20 cellular contexts compared by ENCODE assay signal in the genomic region with DNA sequence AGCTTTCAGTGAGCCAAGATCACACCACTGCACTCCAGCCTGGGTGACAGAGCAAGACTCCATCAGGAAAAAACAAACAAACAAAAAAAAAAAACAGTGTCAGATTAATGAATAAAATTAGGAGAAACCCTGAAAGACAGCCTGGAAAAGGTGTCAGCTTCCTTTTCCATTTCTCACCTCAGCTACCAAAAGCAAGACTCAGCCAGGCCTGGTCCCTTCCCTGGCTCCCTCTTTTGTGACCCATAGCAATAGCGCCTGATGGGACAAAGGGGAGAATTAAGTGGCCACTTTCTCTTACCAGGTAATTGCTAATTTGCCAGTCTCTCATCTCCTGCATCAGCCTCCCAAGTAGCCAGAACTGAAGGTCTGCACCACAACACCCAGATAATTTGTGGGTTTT. TPM values are rescaled to one million over a fixed set of nuclear protein-coding genes. Genes with fewer than 3 reads are reported as not detected.
DNase-seq lines count a peak whose midpoint lies in the region; ATAC-seq and TF ChIP-seq lines count a peak whose summit lies in the region.
"Had no signal": no experiment of that assay in that cellular context is flagged by ENCODE, and none has a peak within 500 bp of the region (broad histone marks: within the 10 kb centered on the region; RNA-seq: fewer than 3 reads in every experiment).

No MANE protein-coding gene starts in this region.

- DNase-seq in breast epithelium (ENCODE audit: low spot score in 2 of 2) (no peak), MCF 10A (ENCODE audit: unreplicated experiment) (no peak), left lung (no peak), gastrocnemius medialis (no peak), upper lobe of left lung (no peak), neural progenitor cell (ENCODE audit: low spot score) (no peak), NCI-H1105 treated with DMSO at 0.1 percent for 48 hours (lab: John Stamatoyannopoulos, UW) (no peak)
- DNase-seq in CD4-positive, alpha-beta memory T cell = no peak
- DNase-seq: 8988T; activated naive CD8-positive, alpha-beta T cell treated with anti-CD3 and anti-CD28 coated beads for 36 hours; activated T-cell treated with anti-CD3 and anti-CD28 coated beads, Interleukin-2, amount 50 U/mL, for 48 hours; NCI-H1048; NCI-H2081; NCI-H510A; NK-92 treated with Interleukin-12 subunit alpha and Interleukin-12 subunit beta, amount 100 ng/mL, for 24 hours; stimulated activated CD4-positive, alpha-beta T cell treated with anti-CD3 and anti-CD28 coated beads, Interleukin-4, amount 100 ng/mL, for 1 hour had no signal

- no peaks in the 10 kb centered on the region for H3K9me3 Mint-ChIP-seq in MCF 10A (ENCODE audit: unreplicated experiment)
- H3K9me3 Mint-ChIP-seq in neural progenitor cell = no peaks in the 10 kb centered on the region
- H3K9me3 Mint-ChIP-seq in CD4-positive, alpha-beta memory T cell = no peaks in the 10 kb centered on the region
- H3K9me3 Mint-ChIP-seq: activated naive CD8-positive, alpha-beta T cell treated with anti-CD3 and anti-CD28 coated beads for 36 hours had no signal

- no peak overlapping the region for H3K4me2 ChIP-seq in neural progenitor cell

- intact Hi-C loops in breast epithelium (cut with DNase I; ENCODE audit: low total_unique reads) = loop anchor here (10.0 kb wide), 1 partner anchor 116 kb away; the partner anchor contains the start of gene RAPGEFL1
- intact Hi-C loops in MCF 10A (cut with micrococcal nuclease) = no loop called here
- intact Hi-C loops in left lung (cut with DNase I) = no loop called here
- intact Hi-C loops in gastrocnemius medialis (cut with DNase I; ENCODE audit: low total_unique reads) = no loop called here
- intact Hi-C loops in CD4-positive, alpha-beta memory T cell (cut with micrococcal nuclease) = no loop called here

- H3K27me3 Mint-ChIP-seq in MCF 10A (ENCODE audit: insufficient read depth, unreplicated experiment) (no peaks in the 10 kb centered on the region), neural progenitor cell (ENCODE audit: insufficient read depth, low read depth) (peaks cover 23% of the 10 kb centered on the region)
- peaks cover 3 to 8% of the 10 kb centered on the region in 2 donors for H3K27me3 Mint-ChIP-seq in CD4-positive, alpha-beta memory T cell
- H3K27me3 Mint-ChIP-seq: activated naive CD8-positive, alpha-beta T cell treated with anti-CD3 and anti-CD28 coated beads for 36 hours had no signal

- no peaks in the 10 kb centered on the region for H4K20me1 ChIP-seq in neural progenitor cell (ENCODE audit: low read depth)

- no peaks in the 10 kb centered on the region for H3K27me3 ChIP-seq in breast epithelium
- H3K27me3 ChIP-seq in left lung = no peaks in the 10 kb centered on the region
- H3K27me3 ChIP-seq in gastrocnemius medialis = no peaks in the 10 kb centered on the region
- H3K27me3 ChIP-seq in upper lobe of left lung = no peaks in the 10 kb centered on the region
- peaks cover 11% of the 10 kb centered on the region for H3K27me3 ChIP-seq in neural progenitor cell
- peaks cover 3% of the 10 kb centered on the region for H3K27me3 ChIP-seq in CD4-positive, alpha-beta memory T cell (ENCODE audit: insufficient read depth, low read length)

- ATAC-seq in left lung = no peak
- no peak for ATAC-seq in gastrocnemius medialis
- ATAC-seq in upper lobe of left lung (ENCODE audit: low FRiP score in 2 of 2) = no peak

- no peaks in the 10 kb centered on the region for H3K36me3 Mint-ChIP-seq in MCF 10A (ENCODE audit: insufficient read depth, unreplicated experiment)
- H3K36me3 Mint-ChIP-seq in neural progenitor cell = no peaks in the 10 kb centered on the region
- peaks cover 4 to 5% of the 10 kb centered on the region in 2 donors for H3K36me3 Mint-ChIP-seq in CD4-positive, alpha-beta memory T cell

- TF ChIP-seq CTCF in breast epithelium (IDR thresholded peaks at IDR 0.05) (no peak), MCF 10A (IDR thresholded peaks at IDR 0.05; ENCODE audit: unreplicated experiment) (no peak), left lung (IDR thresholded peaks at IDR 0.05) (no peak), gastrocnemius medialis (IDR thresholded peaks at IDR 0.05 in 4 of 5, conservative IDR thresholded peaks at IDR 0.05 in 1 of 5) (no peak), upper lobe of left lung (IDR thresholded peaks at IDR 0.05) (no peak), neural progenitor cell (IDR thresholded peaks at IDR 0.05) (no peak)

- H3K9me3 ChIP-seq in breast epithelium = no peaks in the 10 kb centered on the region
- H3K9me3 ChIP-seq in left lung = no peaks in the 10 kb centered on the region
- no peaks in the 10 kb centered on the region for H3K9me3 ChIP-seq in gastrocnemius medialis
- no peaks in the 10 kb centered on the region for H3K9me3 ChIP-seq in upper lobe of left lung
- H3K9me3 ChIP-seq in neural progenitor cell (ENCODE audit: low read depth) = no peaks in the 10 kb centered on the region
- no peaks in the 10 kb centered on the region for H3K9me3 ChIP-seq in CD4-positive, alpha-beta memory T cell (ENCODE audit: control insufficient read depth in 1 of 2, low read length in 2 of 2)

- H3F3A ChIP-seq in neural progenitor cell (ENCODE audit: low read depth) = peaks cover 8% of the 10 kb centered on the region

- H3K27ac ChIP-seq in breast epithelium (peak overlapping the region; percentile 64 to 73), left lung (peak overlapping the region; percentile 60 to 65), gastrocnemius medialis (peak overlapping the region; percentile 63 to 77 (median 73)), upper lobe of left lung (peak overlapping the region; percentile 71 to 83 (median 78)), neural progenitor cell (no peak overlapping the region)
- H3K27ac ChIP-seq in CD4-positive, alpha-beta memory T cell (ENCODE audit: low read depth, low read length) = no peak overlapping the region

- H3K27ac Mint-ChIP-seq in MCF 10A (ENCODE audit: low read depth, unreplicated experiment) (no peak overlapping the region), neural progenitor cell (no peak overlapping the region)
- H3K27ac Mint-ChIP-seq in CD4-positive, alpha-beta memory T cell = peak overlapping the region in 2 of 7 donors; percentile 4 to 22
- H3K27ac Mint-ChIP-seq: activated naive CD8-positive, alpha-beta T cell treated with anti-CD3 and anti-CD28 coated beads for 36 hours; B cell had no signal

- H3K79me2 ChIP-seq in neural progenitor cell (ENCODE audit: low read depth) = peaks cover 9% of the 10 kb centered on the region

- CTCF ChIA-PET in MCF 10A (lab: Yijun Ruan, JAX) = interaction anchor here (0.7 to 12.2 kb wide), 3 partner anchors 16 to 557 kb away, joined by 3 to 131 read pairs (median 75); no protein-coding TSS in a partner anchor
- CTCF ChIA-PET in CD4-positive, alpha-beta memory T cell (lab: Charles Lee; ENCODE audit: partially characterized antibody) = interaction anchor here (0.9 to 26.4 kb wide), 6 partner anchors 11 to 48 kb away, joined by 3 to 543 read pairs (median 6); partner anchors contain the start of gene NR1D1

- in situ Hi-C loops in gastrocnemius medialis (cut with MboI; ENCODE audit: low sequenced_read_pairs in 4 of 4) = no loop called here

- no TSS peak for BruUV-seq in MCF 10A (replicated peaks; lab: Mats Ljungman, UMichigan)

- no peak overlapping the region for H2AFZ ChIP-seq in neural progenitor cell (replicated peaks)

- no peak overlapping the region for H3K9ac ChIP-seq in neural progenitor cell

- 89 to 93% methylated on average over 1 of the region's 1 CpG for WGBS in upper lobe of left lung, 2 donors

- H3K36me3 ChIP-seq in breast epithelium (no peaks in the 10 kb centered on the region), left lung (no peaks in the 10 kb centered on the region), gastrocnemius medialis (no peaks in the 10 kb centered on the region), upper lobe of left lung (no peaks in the 10 kb centered on the region), neural progenitor cell (no peaks in the 10 kb centered on the region)
- no peaks in the 10 kb centered on the region for H3K36me3 ChIP-seq in CD4-positive, alpha-beta memory T cell (ENCODE audit: insufficient read depth, low read length)

- no peak for TF ChIP-seq EP300 in upper lobe of left lung (IDR thresholded peaks at IDR 0.05)

- POLR2A ChIA-PET in MCF 10A (lab: Yijun Ruan, JAX) = interaction anchor here (0.6 to 2.2 kb wide), 5 partner anchors 10 to 232 kb away, joined by 3 to 6 read pairs (median 3); partner anchors contain the start of gene NR1D1
- POLR2A ChIA-PET in CD4-positive, alpha-beta memory T cell (lab: Charles Lee; ENCODE audit: partially characterized antibody) = interaction anchor here (1.4 kb wide), 1 partner anchor 53 kb away, joined by 4 read pairs; no protein-coding TSS in a partner anchor

- TF ChIP-seq POLR2A in breast epithelium (IDR thresholded peaks at IDR 0.05) = no peak
- TF ChIP-seq POLR2A in gastrocnemius medialis (IDR thresholded peaks at IDR 0.05) = no peak
- TF ChIP-seq POLR2A in upper lobe of left lung (IDR thresholded peaks at IDR 0.05) = no peak

- H3K4me3 ChIP-seq in breast epithelium (no peak overlapping the region), left lung (no peak overlapping the region), gastrocnemius medialis (no peak overlapping the region), upper lobe of left lung (no peak overlapping the region), neural progenitor cell (no peak overlapping the region)
- no peak overlapping the region for H3K4me3 ChIP-seq in CD4-positive, alpha-beta memory T cell (ENCODE audit: low read length in 2 of 2)

- H3K4me3 Mint-ChIP-seq in MCF 10A (ENCODE audit: unreplicated experiment) (no peak overlapping the region), neural progenitor cell (no peak overlapping the region)
- H3K4me3 Mint-ChIP-seq in CD4-positive, alpha-beta memory T cell = no peak overlapping the region
- H3K4me3 Mint-ChIP-seq: activated naive CD8-positive, alpha-beta T cell treated with anti-CD3 and anti-CD28 coated beads for 36 hours; B cell had no signal

- H3K4me1 Mint-ChIP-seq in MCF 10A (ENCODE audit: insufficient read depth, unreplicated experiment) (peaks cover 17% of the 10 kb centered on the region), neural progenitor cell (peaks cover 32% of the 10 kb centered on the region)
- H3K4me1 Mint-ChIP-seq in CD4-positive, alpha-beta memory T cell = peaks cover 10 to 28% (median 19%) of the 10 kb centered on the region in 4 donors

- H3K4me1 ChIP-seq in breast epithelium (peaks cover 0 to 5% of the 10 kb centered on the region in 2 donors), left lung (peaks cover under 1 to 20% of the 10 kb centered on the region in 2 donors), gastrocnemius medialis (peaks cover 8 to 15% of the 10 kb centered on the region in 2 donors), upper lobe of left lung (peaks cover 6 to 29% (median 20%) of the 10 kb centered on the region in 4 donors), neural progenitor cell (peaks cover 16% of the 10 kb centered on the region)
- H3K4me1 ChIP-seq in CD4-positive, alpha-beta memory T cell (ENCODE audit: insufficient read depth, low read length) = peaks cover 18% of the 10 kb centered on the region

RNA-seq across cellular contexts. Expression of gene THRA, which starts 3.9 kb away (rescaled TPM):
- 10 to 100 TPM; 41.6 to 61.0 (median 48.1) TPM for total RNA-seq in breast epithelium
- total RNA-seq in MCF 10A (2022) = 5.5 and 6.4 TPM in 2 replicates
- total RNA-seq in left lung = 10 to 100 TPM; 37.9 to 45.2 TPM
- total RNA-seq in gastrocnemius medialis = 10 to 100 TPM; 42.2 to 71.6 (median 48.2) TPM
- 10 to 100 TPM; 31.0 to 55.3 (median 49.9) TPM for total RNA-seq in upper lobe of left lung
- total RNA-seq in neural progenitor cell (ENCODE audit: low replicate concordance) = 14.5 and 20.8 TPM in 2 replicates
- total RNA-seq in CD4-positive, alpha-beta memory T cell = 10 to 100 TPM; 35.9 to 41.3 TPM
- 10 to 100 TPM in 1 of 2 donors, 1 to 10 TPM in 1; 5.8 to 11.9 TPM for polyA plus RNA-seq in CD4-positive, alpha-beta memory T cell

RNA-seq across cellular contexts. Expression of gene MED24, which starts 4.7 kb away (rescaled TPM):
- total RNA-seq in breast epithelium (10 to 100 TPM; 50.7 to 74.7 (median 59.7) TPM), MCF 10A (2022) (66.6 and 88.5 TPM in 2 replicates), left lung (10 to 100 TPM; 72.0 to 75.2 TPM), gastrocnemius medialis (100 to 1,000 TPM in 2 of 4 donors, 10 to 100 TPM in 2; 54.2 to 124 (median 93.9) TPM), upper lobe of left lung (100 to 1,000 TPM in 1 of 6 donors, 10 to 100 TPM in 5; 36.5 to 157 (median 71.0) TPM), neural progenitor cell (ENCODE audit: low replicate concordance) (64.3 and 109 TPM in 2 replicates)
- total RNA-seq in CD4-positive, alpha-beta memory T cell = 10 to 100 TPM; 81.1 to 93.0 TPM
- 10 to 100 TPM; 34.0 to 46.2 TPM for polyA plus RNA-seq in CD4-positive, alpha-beta memory T cell

RNA-seq across cellular contexts. Expression of gene NR1D1, which starts 41.5 kb away (rescaled TPM):
- total RNA-seq in breast epithelium (10 to 100 TPM in 1 of 3 donors, 1 to 10 TPM in 2; 8.8 to 10.5 (median 9.2) TPM), MCF 10A (2022) (7.5 and 8.8 TPM in 2 replicates), left lung (10 to 100 TPM in 1 of 2 donors, 1 to 10 TPM in 1; 6.5 to 11.4 TPM), gastrocnemius medialis (10 to 100 TPM; 16.0 to 34.2 (median 18.3) TPM), upper lobe of left lung (10 to 100 TPM in 5 of 6 donors, 1 to 10 TPM in 1; 3.8 to 24.7 (median 15.8) TPM), neural progenitor cell (ENCODE audit: low replicate concordance) (0.24 and 0.87 TPM in 2 replicates)
- 10 to 100 TPM; 14.8 to 15.1 TPM for total RNA-seq in CD4-positive, alpha-beta memory T cell
- polyA plus RNA-seq in CD4-positive, alpha-beta memory T cell = 10 to 100 TPM in 1 of 2 donors, 1 to 10 TPM in 1; 5.7 to 12.3 TPM

RNA-seq across cellular contexts. Expression of gene CSF3, which starts 43.6 kb away (rescaled TPM):
- total RNA-seq in breast epithelium (10 to 100 TPM in 1 of 3 donors, under 1 TPM in 1, not detected in 1; 0.32 to 13.0 TPM), MCF 10A (2022) (9.6 and 17.1 TPM in 2 replicates), left lung (1 to 10 TPM in 1 of 2 donors, under 1 TPM in 1; 0.61 to 1.7 TPM), gastrocnemius medialis (10 to 100 TPM; 11.4 to 20.6 (median 16.3) TPM), upper lobe of left lung (10 to 100 TPM in 1 of 6 donors, 1 to 10 TPM in 5; 1.6 to 14.4 (median 2.7) TPM), neural progenitor cell (ENCODE audit: low replicate concordance) (not detected in 2 replicates)
- not detected for total RNA-seq in CD4-positive, alpha-beta memory T cell
- not detected for polyA plus RNA-seq in CD4-positive, alpha-beta memory T cell
- total RNA-seq: activated naive CD8-positive, alpha-beta T cell treated with anti-CD3 and anti-CD28 coated beads for 36 hours; B cell; epithelial cell of proximal tubule; mucosa of gallbladder; osteocyte had no signal

Comparison
In these comparisons a context has a peak if more than half of its experiments do, and no peak if none do; other contexts are left out.
1. H3K27ac ChIP-seq: peak in breast epithelium (2 of 2), left lung (2 of 2), gastrocnemius medialis (4 of 4) and upper lobe of left lung (4 of 4); none in neural progenitor cell (single experiment) and CD4-positive, alpha-beta memory T cell (single experiment).